Comparison of ENCODE assay signal across 20 cellular contexts in the genomic region with DNA sequence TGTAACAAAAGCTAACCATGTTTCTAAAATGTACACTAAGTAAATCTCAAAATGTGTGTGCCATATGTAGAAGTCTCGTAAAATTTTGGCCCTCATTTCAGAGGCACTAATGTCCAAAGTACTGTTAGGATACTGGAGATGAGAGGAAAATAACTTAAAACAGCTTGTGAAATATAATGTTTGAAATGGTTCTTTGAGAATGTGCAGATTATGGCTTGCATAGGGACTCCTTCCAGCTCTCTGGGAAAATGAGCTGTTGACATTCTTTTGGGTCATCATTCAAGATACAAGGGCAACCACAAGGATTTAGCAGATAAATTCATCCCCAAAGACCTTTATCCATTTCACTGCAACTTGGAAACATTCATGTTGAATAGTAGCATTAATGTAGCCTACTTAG. TPM values are rescaled to one million over a fixed set of nuclear protein-coding genes. Genes with fewer than 3 reads are reported as not detected.
"Had no signal": no experiment of that assay in that cellular context is flagged by ENCODE, and none has a peak within 500 bp of the region (broad histone marks: within the 10 kb centered on the region; RNA-seq: fewer than 3 reads in every experiment).

No MANE protein-coding gene starts in this region.

- H3K27ac ChIP-seq: colonic mucosa, esophagus muscularis mucosa, gastroesophageal sphincter, heart right ventricle, lower lobe of right lung, parathyroid adenoma, skin epidermis, tibial artery, uterus had no signal

- H3K4me1 Mint-ChIP-seq: activated naive CD4-positive, alpha-beta T cell treated with anti-CD3 and anti-CD28 coated beads, Interleukin-2, amount 10 ng/mL, durations not matched to agents 7 days and 5 days; naive B cell had no signal

- H3K27me3 Mint-ChIP-seq: activated naive CD4-positive, alpha-beta T cell treated with anti-CD3 and anti-CD28 coated beads, Interleukin-2, amount 10 ng/mL, durations not matched to agents 7 days and 5 days; naive B cell had no signal

- H3K27me3 ChIP-seq: colonic mucosa, esophagus muscularis mucosa, gastroesophageal sphincter, heart right ventricle, tibial artery, uterus had no signal

- ATAC-seq: gastroesophageal sphincter, heart right ventricle, left colon, lower lobe of right lung had no signal

- H3K36me3 ChIP-seq: colonic mucosa, uterus had no signal

- H3K4me1 ChIP-seq: colonic mucosa, esophagus muscularis mucosa, gastroesophageal sphincter, lower lobe of right lung, parathyroid adenoma, tibial artery, uterus had no signal

- H3K9me3 ChIP-seq: colonic mucosa, esophagus muscularis mucosa, gastroesophageal sphincter, heart right ventricle, lower lobe of right lung, tibial artery, uterus had no signal

- H3K4me3 ChIP-seq: colonic mucosa, esophagus muscularis mucosa, gastroesophageal sphincter, heart right ventricle, lower lobe of right lung, skin epidermis, tibial artery, uterus had no signal

- H3K9ac ChIP-seq: parathyroid adenoma had no signal

- H3K79me2 ChIP-seq: parathyroid adenoma had no signal

- H2AFZ ChIP-seq: parathyroid adenoma had no signal

- DNase-seq: activated CD4-positive, alpha-beta T cell treated with anti-CD3 and anti-CD28 coated beads, Interleukin-2, amount 50 U/mL, for 48 hours; activated naive CD4-positive, alpha-beta T cell treated with anti-CD3 and anti-CD28 coated beads, Interleukin-2, amount 10 ng/mL, durations not matched to agents 7 days and 5 days; caudate nucleus; colonic mucosa; heart right ventricle; left colon; lower lobe of right lung; midbrain; naive B cell; stimulated activated CD4-positive, alpha-beta T cell treated with anti-CD3 and anti-CD28 coated beads, Interleukin-4, amount 100 ng/mL, for 24 hours; stimulated activated naive CD4-positive, alpha-beta T cell; tibial artery; uterus had no signal

- H3K9me3 Mint-ChIP-seq: activated naive CD4-positive, alpha-beta T cell treated with anti-CD3 and anti-CD28 coated beads, Interleukin-2, amount 10 ng/mL, durations not matched to agents 7 days and 5 days; activated T-helper 2 cell treated with anti-CD3 and anti-CD28 coated beads, Interferon-gamma antibody, Interleukin-2, Interleukin-4, amounts not matched to agents 10 μg/mL and 5 μg/mL and 100 μg/mL, durations not matched to agents 14 hours and 24 hours and 36 hours; naive B cell had no signal

- H3K4me3 Mint-ChIP-seq: activated naive CD4-positive, alpha-beta T cell treated with anti-CD3 and anti-CD28 coated beads, Interleukin-2, amount 10 ng/mL, durations not matched to agents 7 days and 5 days; naive B cell had no signal

- H3K27ac Mint-ChIP-seq: activated naive CD4-positive, alpha-beta T cell treated with anti-CD3 and anti-CD28 coated beads, Interleukin-2, amount 10 ng/mL, durations not matched to agents 7 days and 5 days; activated T-helper 2 cell treated with anti-CD3 and anti-CD28 coated beads, Interferon-gamma antibody, Interleukin-2, Interleukin-4, amounts not matched to agents 10 μg/mL and 5 μg/mL and 100 μg/mL, durations not matched to agents 14 hours and 24 hours and 36 hours; naive B cell had no signal

RNA-seq across cellular contexts. Expression of a gene that starts 38.1 kb away (rescaled TPM):
- total RNA-seq: activated T-helper 2 cell treated with anti-CD3 and anti-CD28 coated beads, Interferon-gamma antibody, Interleukin-2, Interleukin-4, amounts not matched to agents 10 μg/mL and 5 μg/mL and 100 μg/mL, durations not matched to agents 14 hours and 24 hours and 36 hours; colonic mucosa; heart right ventricle; left colon; subcutaneous adipose tissue; T-helper 1 cell treated with Interleukin-12 subunit alpha and Interleukin-12 subunit beta and Interleukin-4 antibody, amounts not matched to agents 30 ng/mL and 1 ng/mL, for 36 hours; uterus had no signal
- polyA plus RNA-seq: heart right ventricle had no signal
